ENCODE assay signal across 8 cellular contexts in the genomic region with DNA sequence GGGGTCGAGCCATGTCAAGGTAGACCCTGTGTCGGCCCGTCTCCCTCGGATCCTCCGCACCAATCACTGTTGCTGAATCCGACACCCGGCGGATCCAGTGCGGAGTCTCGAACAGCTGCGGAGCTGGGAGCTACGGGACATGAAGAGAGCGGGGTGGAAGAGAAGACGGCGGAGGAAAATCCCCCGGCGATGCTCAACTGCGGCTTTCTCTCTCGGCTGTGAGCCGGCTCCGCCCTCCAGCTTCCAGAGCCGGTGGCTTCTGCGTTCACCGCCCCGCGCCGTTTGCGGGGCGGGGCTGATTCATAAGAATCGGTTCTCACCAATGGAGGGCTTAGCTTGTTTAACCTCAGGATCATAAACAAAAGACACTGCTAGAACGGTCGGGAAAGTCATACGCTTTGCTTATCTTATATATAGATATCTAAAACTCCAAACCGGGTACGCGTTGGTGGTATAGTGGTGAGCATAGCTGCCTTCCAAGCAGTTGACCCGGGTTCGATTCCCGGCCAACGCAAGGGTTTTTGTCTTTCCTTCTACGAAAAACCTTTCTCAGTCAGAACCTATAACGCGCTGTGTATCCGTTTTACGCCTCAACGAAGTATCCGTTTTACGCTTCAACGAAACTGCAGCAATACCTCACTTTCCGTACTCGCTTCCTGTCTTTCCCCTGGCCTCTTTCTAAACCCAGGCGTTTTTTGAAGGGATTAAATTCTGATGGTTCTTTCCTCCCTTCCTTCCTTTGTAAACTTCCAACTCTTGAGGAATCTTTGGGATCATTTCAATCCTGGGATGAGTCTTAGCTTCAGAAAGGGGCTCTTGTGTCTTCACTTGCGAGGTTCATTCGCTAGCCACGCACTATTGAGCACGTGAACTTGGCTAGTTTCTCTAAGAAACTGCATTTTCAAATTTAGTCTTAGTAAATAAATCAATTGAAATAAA. TPM values are rescaled to one million over a fixed set of nuclear protein-coding genes. Genes with fewer than 3 reads are reported as not detected.
A peak's percentile ranks its signal among the peaks of the same experiment; 100 is the strongest.
DNase-seq lines count a peak whose midpoint lies in the region; ATAC-seq lines count a peak whose summit lies in the region.
"Not testable (repeated sequence)": the region's sequence is repeated elsewhere in the genome, so short reads cannot be mapped to it uniquely, and the experiment has no call there.

No MANE protein-coding gene starts in this region.

- H3K27me3 ChIP-seq in CD8-positive, alpha-beta memory T cell (ENCODE audit: insufficient read depth, low read length, poor library complexity, severe bottlenecking); endocrine pancreas (ENCODE audit: control insufficient read depth, insufficient read depth, low read length): not testable (repeated sequence)

- H3K4me3 Mint-ChIP-seq in CD8-positive, alpha-beta memory T cell: peak overlapping the region; percentile 93 to 97 (median 95)
- peak overlapping the region; percentile 89 for H3K4me3 Mint-ChIP-seq in memory B cell

- peaks cover 0 to 14% of the 10 kb centered on the region in 2 donors for H3K27me3 Mint-ChIP-seq in CD8-positive, alpha-beta memory T cell
- H3K27me3 Mint-ChIP-seq in memory B cell: not testable (repeated sequence)

- peak overlapping the region; percentile 93 to 100 (median 94) for H3K27ac Mint-ChIP-seq in CD8-positive, alpha-beta memory T cell
- peak overlapping the region; percentile 99 for H3K27ac Mint-ChIP-seq in memory B cell

- peak overlapping the region; percentile 96 for H3K4me3 ChIP-seq in CD8-positive, alpha-beta memory T cell (ENCODE audit: low read length)
- peak overlapping the region; percentile 64 for H3K4me3 ChIP-seq in endocrine pancreas (ENCODE audit: control insufficient read depth, insufficient read depth, low read length)

- H3K9ac ChIP-seq in endocrine pancreas (ENCODE audit: control insufficient read depth, insufficient read depth, low read length): peak overlapping the region; percentile 81

- H3K36me3 Mint-ChIP-seq in CD8-positive, alpha-beta memory T cell: peaks cover 0 to 13% (median 0%) of the 10 kb centered on the region in 3 donors
- H3K36me3 Mint-ChIP-seq in memory B cell: not testable (repeated sequence)

- ATAC-seq in GM21423 (IDR thresholded peaks at IDR 0.05; ENCODE audit: unreplicated experiment) (peak; percentile 63), memory B cell (ENCODE audit: low read depth) (peak; percentile 78)

- peak overlapping the region; percentile 76 for H3K27ac ChIP-seq in CD8-positive, alpha-beta memory T cell (ENCODE audit: low read depth, low read length)

- not testable (repeated sequence) for H3K36me3 ChIP-seq in CD8-positive, alpha-beta memory T cell (ENCODE audit: insufficient read depth, low read length); endocrine pancreas (ENCODE audit: control insufficient read depth, insufficient read depth, low read length)

- not testable (repeated sequence) for H3K4me1 ChIP-seq in CD8-positive, alpha-beta memory T cell (ENCODE audit: insufficient read depth, low read length); endocrine pancreas (ENCODE audit: control insufficient read depth, insufficient read depth, low read length)

- CTCF ChIA-PET in CD8-positive, alpha-beta memory T cell (lab: Charles Lee): interaction anchor here (1.5 to 2.3 kb wide), 3 partner anchors 9 to 208 kb away, joined by 3 to 13 read pairs (median 9); no protein-coding TSS in a partner anchor

- H3K9me3 ChIP-seq in CD8-positive, alpha-beta memory T cell (ENCODE audit: low read length); endocrine pancreas (ENCODE audit: control insufficient read depth, low read length): not testable (repeated sequence)

- not testable (repeated sequence) for H3K9me3 Mint-ChIP-seq in CD8-positive, alpha-beta memory T cell; memory B cell

- peaks cover 19 to 27% (median 19%) of the 10 kb centered on the region in 3 donors for H3K4me1 Mint-ChIP-seq in CD8-positive, alpha-beta memory T cell
- H3K4me1 Mint-ChIP-seq in memory B cell: not testable (repeated sequence)

- POLR2A ChIA-PET in CD8-positive, alpha-beta memory T cell (lab: Charles Lee): interaction anchor here (0.6 to 1.5 kb wide), 3 partner anchors 9 to 218 kb away, joined by 3 to 8 read pairs (median 3); a partner anchor contains a TSS

- DNase-seq in CD8-positive, alpha-beta memory T cell: peak; percentile 78 to 94 (median 91)
- peak in 75 of 76 experiments; percentile 53 to 97 (median 89) for DNase-seq in HUDEP-2 (lab: John Stamatoyannopoulos, UW; ENCODE audit: unreplicated experiment in 76 of 76)
- peak; percentile 86 for DNase-seq in NOMO-1 treated with dmso at 0.1 percent for 144 hours (lab: John Stamatoyannopoulos, UW; ENCODE audit: unreplicated experiment)
- peak; percentile 81 for DNase-seq in activated CD8-positive, alpha-beta memory T cell treated with anti-CD3 and anti-CD28 coated beads, Interleukin-2, amount 50 U/mL, for 1 hour (ENCODE audit: extremely low read depth)
- DNase-seq in memory B cell (ENCODE audit: low spot score in 2 of 2): peak; percentile 73 to 82
- DNase-seq in stimulated activated CD4-positive, alpha-beta T cell treated with anti-CD3 and anti-CD28 coated beads, TNF-alpha, amount 100 ng/mL, for 48 hours (ENCODE audit: low read depth in 3 of 3): peak; percentile 83 to 96 (median 87)

RNA-seq across cellular contexts. Expression of a gene that starts 6.6 kb away (rescaled TPM):
- 1 to 10 TPM in 1 of 2 experiments, under 1 TPM in 1; 0.90 to 1.3 TPM for total RNA-seq in CD8-positive, alpha-beta memory T cell
- polyA plus RNA-seq in CD8-positive, alpha-beta memory T cell: 1.4 TPM

RNA-seq across cellular contexts. Expression of a gene that starts 18.7 kb away (rescaled TPM):
- 1 to 10 TPM in 1 of 2 experiments, under 1 TPM in 1; 0.58 to 1.1 TPM for total RNA-seq in CD8-positive, alpha-beta memory T cell
- 44.6 TPM for polyA plus RNA-seq in CD8-positive, alpha-beta memory T cell

RNA-seq across cellular contexts. Expression of a gene that starts 25.7 kb away (rescaled TPM):
- under 1 TPM; 0.46 to 0.82 TPM for total RNA-seq in CD8-positive, alpha-beta memory T cell
- polyA plus RNA-seq in CD8-positive, alpha-beta memory T cell: not detected

Comparison
In these comparisons a context has a peak if more than half of its experiments do, and no peak if none do; other contexts are left out.
1. Peak in every context shown above with its lines: DNase-seq, ATAC-seq, H3K4me3 ChIP-seq and H3K27ac ChIP-seq.